13 cellular contexts compared by ENCODE assay signal in genomic region chr11:70255717-70256116, GRCh38.
"Had no signal": no experiment of that assay in that cellular context is flagged by ENCODE, and none has a peak within 500 bp of the region (broad histone marks: within the 10 kb centered on the region; RNA-seq: fewer than 3 reads in every experiment).

No MANE protein-coding gene starts in this region.

- H3K27me3 ChIP-seq: cardiac muscle cell, left lung, neutrophil had no signal

- ATAC-seq: left lung; naive thymus-derived CD8-positive, alpha-beta T cell; stimulated activated naive CD8-positive, alpha-beta T cell treated with anti-CD3 and anti-CD28 coated beads, Interleukin-15, Interleukin-2, amounts not matched to agents 100 U/mL and 50 U/mL, for 24 hours had no signal

- H3K4me3 Mint-ChIP-seq: naive thymus-derived CD8-positive, alpha-beta T cell had no signal

- H3K4me3 ChIP-seq: cardiac muscle cell, left lung, smooth muscle cell had no signal

- H3K4me2 ChIP-seq: smooth muscle cell had no signal

- H3K27ac Mint-ChIP-seq: naive thymus-derived CD8-positive, alpha-beta T cell had no signal

- H3K4me1 ChIP-seq: left lung had no signal

- H3K27ac ChIP-seq: cardiac muscle cell, epithelial cell of prostate, left lung, neutrophil had no signal

- H3K36me3 Mint-ChIP-seq: naive thymus-derived CD8-positive, alpha-beta T cell had no signal

- DNase-seq: activated CD4-positive, alpha-beta T cell treated with anti-CD3 and anti-CD28 coated beads for 1 hour; activated CD4-positive, alpha-beta T cell treated with anti-CD3 and anti-CD28 coated beads, Interleukin-2, amount 50 U/mL, for 4 hours; activated effector memory CD4-positive, alpha-beta T cell treated with Interleukin-2 at 50 U/mL for 16 hours; activated naive CD4-positive, alpha-beta T cell treated with anti-CD3 and anti-CD28 coated beads, Interleukin-2, amount 50 U/mL, for 16 hours; left lung; stimulated activated naive CD8-positive, alpha-beta T cell treated with anti-CD3 and anti-CD28 coated beads, Interleukin-15, Interleukin-2, amounts not matched to agents 100 U/mL and 50 U/mL, for 24 hours; T1000; trophoblast cell had no signal

- H3K36me3 ChIP-seq: cardiac muscle cell, left lung, neutrophil had no signal

- H3K9me3 ChIP-seq: left lung, neutrophil had no signal
